Comparison of ENCODE assay signal across 8 cellular contexts in the genomic region with DNA sequence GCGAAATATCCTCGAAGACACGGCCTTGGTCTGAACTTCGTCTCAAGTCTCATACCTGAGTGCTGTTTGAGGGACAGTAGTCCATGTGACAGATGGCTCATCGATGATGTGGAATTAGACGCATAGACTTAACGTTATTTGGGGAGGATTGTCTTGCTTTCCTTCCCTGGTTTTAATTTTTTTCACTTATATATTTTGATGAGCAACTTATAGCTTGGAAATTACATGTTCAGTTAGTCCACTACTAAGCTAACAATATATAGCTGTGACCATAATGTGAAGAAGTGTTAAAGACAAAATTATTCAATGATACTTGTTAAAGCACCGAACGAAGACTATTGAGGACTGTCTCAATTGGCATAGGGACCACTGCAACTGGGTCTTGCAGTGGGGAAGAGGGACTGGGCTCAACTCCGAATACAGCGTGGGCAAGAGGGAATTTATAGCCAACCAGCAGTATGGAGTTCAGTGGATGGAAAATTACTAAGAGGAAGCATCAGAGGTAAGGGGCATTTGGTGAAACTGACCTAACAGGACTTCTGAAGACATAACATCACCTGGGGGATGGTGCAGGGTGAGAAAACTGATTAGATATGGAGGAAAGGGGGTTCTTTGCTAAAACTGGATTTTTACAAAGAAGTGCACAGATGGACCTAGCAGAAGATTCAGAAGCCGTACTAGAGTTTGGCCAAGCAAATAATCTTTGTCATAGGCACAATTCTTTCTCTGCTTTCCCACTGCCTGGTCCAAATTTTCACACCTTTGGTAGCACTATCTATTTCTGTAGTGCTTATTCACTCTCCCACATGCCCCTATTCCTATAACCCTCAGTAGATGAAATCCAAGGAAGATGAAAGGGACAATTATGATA. TPM values are rescaled to one million over a fixed set of nuclear protein-coding genes. Genes with fewer than 3 reads are reported as not detected.
DNase-seq lines count a peak whose midpoint lies in the region; TF ChIP-seq lines count a peak whose summit lies in the region.

No MANE protein-coding gene starts in this region.

- TF ChIP-seq POLR2A in sigmoid colon (IDR thresholded peaks at IDR 0.05), result no peak

- intact Hi-C loops in sigmoid colon (cut with DNase I), result loop anchor here (1.0 to 10.0 kb wide), 4 partner anchors 77 to 292 kb away; partner anchors contain the start of genes FGFR1OP2 and STK38L

- H3K9me3 ChIP-seq in sigmoid colon, result no peaks in the 10 kb centered on the region

- H3K27ac ChIP-seq in sigmoid colon, result peak overlapping the region; percentile 81 to 95 (median 92)

- peaks cover 0 to 40% (median 30%) of the 10 kb centered on the region in 4 donors for H3K4me1 ChIP-seq in sigmoid colon

- peak; percentile 7 for DNase-seq in activated CD4-positive, alpha-beta T cell treated with anti-CD3 and anti-CD28 coated beads, Interleukin-2, amount 50 U/mL, for 1 hour
- no peak for DNase-seq in activated CD4-positive, alpha-beta T cell treated with anti-CD3 and anti-CD28 coated beads, Interleukin-2, amount 50 U/mL, for 48 hours
- DNase-seq in SW480 (ENCODE audit: low spot score) (peak; percentile 36), fibroblast of villous mesenchyme (ENCODE audit: low read depth) (no peak), sigmoid colon (no peak), DMS153 treated with DMSO at 0.1 percent for 48 hours (lab: John Stamatoyannopoulos, UW; ENCODE audit: unreplicated experiment) (no peak), NCI-H748 treated with DMSO at 0.1 percent for 48 hours (lab: John Stamatoyannopoulos, UW) (no peak), GM10266 (ENCODE audit: extremely low spot score) (no peak)

- peak overlapping the region; percentile 76 for H3K4me3 ChIP-seq in fibroblast of villous mesenchyme (ENCODE audit: low read depth, low read length)
- H3K4me3 ChIP-seq in sigmoid colon, result peak overlapping the region; percentile 69 to 95 (median 84)

- WGBS in sigmoid colon, 2 donors, result 35 to 43% methylated on average over 12 of the region's 12 CpGs

- H3K27me3 ChIP-seq in sigmoid colon, result no peaks in the 10 kb centered on the region

- no peak for TF ChIP-seq CTCF in fibroblast of villous mesenchyme (IDR thresholded peaks at IDR 0.05; ENCODE audit: insufficient read depth, low read depth, low read length)
- no peak for TF ChIP-seq CTCF in sigmoid colon (IDR thresholded peaks at IDR 0.05)
- no peak for TF ChIP-seq CTCF in GM10266 (IDR thresholded peaks at IDR 0.05; ENCODE audit: control insufficient read depth, insufficient read depth, low read depth, missing control alignments)

- no peak for TF ChIP-seq EP300 in sigmoid colon (IDR thresholded peaks at IDR 0.05)

- H3K36me3 ChIP-seq in sigmoid colon, result no peaks in the 10 kb centered on the region

RNA-seq across cellular contexts. Expression of gene TM7SF3, which starts 0.9 kb away (rescaled TPM):
- 62.5 and 105 TPM in 2 replicates for total RNA-seq in fibroblast of villous mesenchyme
- 10 to 100 TPM; 38.4 to 56.9 (median 51.2) TPM for total RNA-seq in sigmoid colon
- polyA plus RNA-seq in sigmoid colon, result 10 to 100 TPM in 2 of 3 donors, 1 to 10 TPM in 1; 9.2 to 33.2 (median 13.8) TPM

RNA-seq across cellular contexts. Expression of gene MED21, which starts 7.3 kb away (rescaled TPM):
- total RNA-seq in fibroblast of villous mesenchyme, result 37.4 and 84.6 TPM in 2 replicates
- total RNA-seq in sigmoid colon, result 10 to 100 TPM; 50.1 to 64.3 (median 62.9) TPM
- 10 to 100 TPM; 19.4 to 34.9 (median 33.0) TPM for polyA plus RNA-seq in sigmoid colon

Comparison
In these comparisons a context has a peak if more than half of its experiments do, and no peak if none do; other contexts are left out.
1. DNase-seq: peak in activated CD4-positive, alpha-beta T cell treated with anti-CD3 and anti-CD28 coated beads, Interleukin-2, amount 50 U/mL, for 1 hour (single experiment) and SW480 (single experiment); none in activated CD4-positive, alpha-beta T cell treated with anti-CD3 and anti-CD28 coated beads, Interleukin-2, amount 50 U/mL, for 48 hours (0 of 2), fibroblast of villous mesenchyme (single experiment), sigmoid colon (single experiment), DMS153 treated with DMSO at 0.1 percent for 48 hours (single experiment), NCI-H748 treated with DMSO at 0.1 percent for 48 hours (single experiment) and GM10266 (single experiment).